In genomic region chr19:35114656-35115537, GRCh38 we compare ENCODE assay signal across 8 cellular contexts. TPM values are rescaled to one million over a fixed set of nuclear protein-coding genes. Genes with fewer than 3 reads are reported as not detected.
DNase-seq lines count a peak whose midpoint lies in the region; ATAC-seq and TF ChIP-seq lines count a peak whose summit lies in the region.

No MANE protein-coding gene starts in this region.

- H3K4me1 ChIP-seq in DND-41 (ENCODE audit: insufficient read depth, low read length) = no peaks in the 10 kb centered on the region

- DNase-seq in DND-41 (peak; percentile 75), LHCN-M2 (ENCODE audit: low read depth) (peak; percentile 30), cerebellum (ENCODE audit: low spot score) (peak; percentile 64), islet precursor cell (peak; percentile 83)
- peak; percentile 74 for DNase-seq in activated CD4-positive, CD25-positive, alpha-beta regulatory T cell treated with anti-CD3 and anti-CD28 coated beads, Interleukin-2, amount 50 U/mL, for 72 hours
- DNase-seq in stimulated activated CD4-positive, alpha-beta T cell treated with anti-CD3 and anti-CD28 coated beads, Interleukin-12 subunit alpha, Interleukin-12 subunit beta, amount 100 ng/mL, for 24 hours (ENCODE audit: low read depth in 2 of 2) = peak; percentile 43 to 56

- no peak overlapping the region for H2AFZ ChIP-seq in DND-41 (ENCODE audit: low read depth, low read length)

- ATAC-seq in DND-41 (ENCODE audit: insufficient read depth, low read depth) (peak; percentile 94), HG03342 (IDR thresholded peaks at IDR 0.05; ENCODE audit: unreplicated experiment) (no peak), GM19467 (IDR thresholded peaks at IDR 0.05; ENCODE audit: unreplicated experiment) (no peak)

- H3K9me3 ChIP-seq in DND-41 (ENCODE audit: insufficient read depth, low read length, severe bottlenecking) = no peaks in the 10 kb centered on the region

- no peak overlapping the region for H3K27ac ChIP-seq in DND-41 (ENCODE audit: low read length)

- H3K79me2 ChIP-seq in DND-41 (ENCODE audit: insufficient read depth, low read length) = no peaks in the 10 kb centered on the region

- peak; percentile 94 for TF ChIP-seq CTCF in DND-41 (IDR thresholded peaks at IDR 0.05; ENCODE audit: borderline replicate concordance, extremely low read depth, low read length, poor library complexity, severe bottlenecking)

- no peak overlapping the region for H3K4me3 ChIP-seq in DND-41 (ENCODE audit: low read depth in 1 of 2, low read length in 2 of 2)

- H3K27me3 ChIP-seq in DND-41 (ENCODE audit: insufficient read depth, low read length, poor library complexity) = no peaks in the 10 kb centered on the region

- H3K9ac ChIP-seq in DND-41 (ENCODE audit: low read depth, low read length) = no peak overlapping the region

- no peak overlapping the region for H3K4me2 ChIP-seq in DND-41 (ENCODE audit: insufficient read depth, low read length)

- H3K36me3 ChIP-seq in DND-41 (ENCODE audit: insufficient read depth, low read length) = no peaks in the 10 kb centered on the region

- 0 out of 2 replicates have a peak, but pooled peaks cover 4% of the 10 kb centered on the region for H4K20me1 ChIP-seq in DND-41 (ENCODE audit: insufficient read depth, low read length)

RNA-seq across cellular contexts. Expression of gene FXYD3, which starts 0.7 kb away (rescaled TPM):
- total RNA-seq in LHCN-M2 (2014; rRNA removed) (not detected in 2 replicates), cerebellum (0.45 TPM)
- polyA plus RNA-seq in LHCN-M2 (2012) = not detected

RNA-seq across cellular contexts. Expression of gene LGI4, which starts 20.0 kb away (rescaled TPM):
- total RNA-seq in LHCN-M2 (2014; rRNA removed) (not detected in 2 replicates), cerebellum (2.7 TPM)
- 0.10 TPM for polyA plus RNA-seq in LHCN-M2 (2012)

RNA-seq across cellular contexts. Expression of gene FXYD1, which starts 23.7 kb away (rescaled TPM):
- not detected in 2 replicates for total RNA-seq in LHCN-M2 (2014; rRNA removed)
- 1.8 TPM for polyA plus RNA-seq in LHCN-M2 (2012)
- 1.5 TPM for total RNA-seq in cerebellum

RNA-seq across cellular contexts. Expression of gene FXYD7, which starts 28.2 kb away (rescaled TPM):
- not detected in 2 replicates for total RNA-seq in LHCN-M2 (2014; rRNA removed)
- polyA plus RNA-seq in LHCN-M2 (2012) = 0.09 TPM
- 5.2 TPM for total RNA-seq in cerebellum

RNA-seq across cellular contexts. Expression of gene FXYD5, which starts 39.6 kb away (rescaled TPM):
- total RNA-seq in LHCN-M2 (2014; rRNA removed) = 82.0 and 89.8 TPM in 2 replicates
- 180 TPM for polyA plus RNA-seq in LHCN-M2 (2012)
- total RNA-seq in cerebellum = 1.00 TPM

Comparison
In these comparisons a context has a peak if more than half of its experiments do, and no peak if none do; other contexts are left out.
1. DNase-seq: peak in every context shown above with its lines; median percentile 83 in islet precursor cell; 75 in DND-41; 74 in activated CD4-positive, CD25-positive, alpha-beta regulatory T cell treated with anti-CD3 and anti-CD28 coated beads, Interleukin-2, amount 50 U/mL, for 72 hours; 64 in cerebellum; 50 in stimulated activated CD4-positive, alpha-beta T cell treated with anti-CD3 and anti-CD28 coated beads, Interleukin-12 subunit alpha, Interleukin-12 subunit beta, amount 100 ng/mL, for 24 hours; 30 in LHCN-M2.